In the genomic region with DNA sequence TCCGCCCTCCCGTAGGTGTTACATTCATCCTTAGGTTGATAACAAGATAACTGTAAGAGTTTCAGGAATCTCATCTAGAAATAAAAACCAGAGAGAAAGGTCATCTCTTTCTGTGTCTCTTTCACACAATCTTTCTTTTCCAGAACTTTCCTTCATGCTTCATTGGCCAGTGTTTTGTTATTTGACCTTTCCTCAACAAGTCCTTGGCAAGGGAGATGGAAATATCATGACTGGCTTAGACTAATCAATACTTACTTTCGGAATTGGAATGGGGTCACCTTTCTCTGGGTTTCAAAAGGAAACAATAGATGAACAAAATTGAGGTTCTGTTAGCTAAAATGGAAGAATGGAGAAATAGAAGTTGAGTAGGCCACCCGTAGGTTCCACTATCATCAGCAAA, we compare ENCODE assay signal across 9 cellular contexts.
"Had no signal": no experiment of that assay in that cellular context is flagged by ENCODE, and none has a peak within 500 bp of the region (broad histone marks: within the 10 kb centered on the region; RNA-seq: fewer than 3 reads in every experiment).

No MANE protein-coding gene starts in this region.

- DNase-seq: GM23248, GOT3, H7, HFFc6, IMR-90 had no signal

- H3K4me1 ChIP-seq: HAP-1 had no signal

- H3K4me3 Mint-ChIP-seq: HFFc6 had no signal

- H3K27ac ChIP-seq: GM23248, HL-60 had no signal

- FAIRE-seq: K562 had no signal

- H3K27ac Mint-ChIP-seq: HFFc6 had no signal

- H3K4me3 ChIP-seq: GM23248, HAP-1, K562 had no signal

- H3K9me3 Mint-ChIP-seq: HFFc6 had no signal

- H3K36me3 ChIP-seq: HAP-1 had no signal

- H3K9me3 ChIP-seq: HAP-1 had no signal

- H3K9ac ChIP-seq: GM23248 had no signal

- ATAC-seq: HCT116, K562 had no signal
